Comparison of ENCODE assay signal across 9 cellular contexts in genomic region chr2:44044281-44044720, GRCh38. TPM values are rescaled to one million over a fixed set of nuclear protein-coding genes. Genes with fewer than 3 reads are reported as not detected.
DNase-seq lines count a peak whose midpoint lies in the region; ATAC-seq and TF ChIP-seq lines count a peak whose summit lies in the region.
"Had no signal": no experiment of that assay in that cellular context is flagged by ENCODE, and none has a peak within 500 bp of the region (broad histone marks: within the 10 kb centered on the region; RNA-seq: fewer than 3 reads in every experiment).

No MANE protein-coding gene starts in this region.

- no peak overlapping the region for H3K27ac ChIP-seq in CD4-positive, alpha-beta memory T cell (ENCODE audit: low read depth, low read length)
- no peak overlapping the region for H3K27ac ChIP-seq in colonic mucosa

- H3K9me3 ChIP-seq in CD4-positive, alpha-beta memory T cell (ENCODE audit: control insufficient read depth in 1 of 2, low read length in 2 of 2), result no peaks in the 10 kb centered on the region
- no peaks in the 10 kb centered on the region for H3K9me3 ChIP-seq in colonic mucosa

- peaks cover 6% of the 10 kb centered on the region for H3K4me1 ChIP-seq in CD4-positive, alpha-beta memory T cell (ENCODE audit: insufficient read depth, low read length)
- no peaks in the 10 kb centered on the region for H3K4me1 ChIP-seq in colonic mucosa

- no peak overlapping the region for H3K9ac ChIP-seq in colonic mucosa (ENCODE audit: low read depth in 2 of 2, low read length in 2 of 2)

- no peaks in the 10 kb centered on the region for H3K36me3 ChIP-seq in CD4-positive, alpha-beta memory T cell (ENCODE audit: insufficient read depth, low read length)
- no peaks in the 10 kb centered on the region for H3K36me3 ChIP-seq in colonic mucosa

- CTCF ChIA-PET in CD4-positive, alpha-beta memory T cell (lab: Charles Lee; ENCODE audit: partially characterized antibody), result interaction anchor here (0.6 to 2.0 kb wide), 26 partner anchors 8 to 1415 kb away, joined by 3 to 14 read pairs (median 4); no protein-coding TSS in a partner anchor

- H3K36me3 Mint-ChIP-seq in CD4-positive, alpha-beta memory T cell, result no peaks in the 10 kb centered on the region
- H3K36me3 Mint-ChIP-seq: activated naive CD4-positive, alpha-beta T cell treated with anti-CD3 and anti-CD28 coated beads, Interleukin-2, amount 50 U/mL, for 24 hours had no signal

- WGBS in lower leg skin, 2 donors, result 3 to 5% methylated on average over 10 of the region's 10 CpGs

- peaks cover 0 to 2% of the 10 kb centered on the region in 2 donors for H3K27me3 Mint-ChIP-seq in CD4-positive, alpha-beta memory T cell
- H3K27me3 Mint-ChIP-seq: activated naive CD4-positive, alpha-beta T cell treated with anti-CD3 and anti-CD28 coated beads, Interleukin-2, amount 50 U/mL, for 24 hours had no signal

- H3K4me3 Mint-ChIP-seq in CD4-positive, alpha-beta memory T cell, result peak overlapping the region in 1 of 8 donors; percentile 38
- H3K4me3 Mint-ChIP-seq: activated naive CD4-positive, alpha-beta T cell treated with anti-CD3 and anti-CD28 coated beads, Interleukin-2, amount 50 U/mL, for 24 hours had no signal

- ATAC-seq in GM19438 (IDR thresholded peaks at IDR 0.05; ENCODE audit: low read depth, unreplicated experiment) (peak; percentile 97), HG03520 (IDR thresholded peaks at IDR 0.05; ENCODE audit: unreplicated experiment) (peak; percentile 98)

- no peak for TF ChIP-seq POLR2A in lower leg skin (IDR thresholded peaks at IDR 0.05)

- peak overlapping the region in 1 of 7 donors; percentile 14 for H3K27ac Mint-ChIP-seq in CD4-positive, alpha-beta memory T cell
- H3K27ac Mint-ChIP-seq: activated naive CD4-positive, alpha-beta T cell treated with anti-CD3 and anti-CD28 coated beads, Interleukin-2, amount 50 U/mL, for 24 hours had no signal

- H3K27me3 ChIP-seq in CD4-positive, alpha-beta memory T cell (ENCODE audit: insufficient read depth, low read length), result no peaks in the 10 kb centered on the region
- H3K27me3 ChIP-seq in colonic mucosa, result no peaks in the 10 kb centered on the region

- H3K4me3 ChIP-seq in CD4-positive, alpha-beta memory T cell (ENCODE audit: low read length in 2 of 2), result no peak overlapping the region
- H3K4me3 ChIP-seq in colonic mucosa (no peak overlapping the region), lower leg skin (ENCODE audit: low read depth, poor library complexity, severe bottlenecking) (no peak overlapping the region)

- POLR2A ChIA-PET in CD4-positive, alpha-beta memory T cell (lab: Charles Lee; ENCODE audit: partially characterized antibody), result interaction anchor here (1.1 to 1.6 kb wide), 3 partner anchors 9 to 318 kb away, joined by 3 to 4 read pairs (median 3); partner anchors contain the start of genes CAMKMT, LRPPRC and PREPL

- no peaks in the 10 kb centered on the region for H3K9me3 Mint-ChIP-seq in CD4-positive, alpha-beta memory T cell
- H3K9me3 Mint-ChIP-seq: activated naive CD4-positive, alpha-beta T cell treated with anti-CD3 and anti-CD28 coated beads, Interleukin-2, amount 50 U/mL, for 24 hours had no signal

- peak; percentile 60 to 68 (median 66) for DNase-seq in CD4-positive, alpha-beta memory T cell
- DNase-seq in NCI-H526 (lab: John Stamatoyannopoulos, UW), result peak; percentile 71 to 91
- peak; percentile 91 for DNase-seq in activated CD4-positive, alpha-beta T cell treated with anti-CD3 and anti-CD28 coated beads for 48 hours
- peak; percentile 87 for DNase-seq in colonic mucosa
- DNase-seq in lower leg skin (ENCODE audit: low spot score in 2 of 2), result peak; percentile 65 to 95
- peak; percentile 71 to 81 (median 77) for DNase-seq in stimulated activated CD4-positive, alpha-beta T cell treated with anti-CD3 and anti-CD28 coated beads, TNF-alpha, amount 100 ng/mL, for 48 hours (ENCODE audit: low read depth in 3 of 3)

- TF ChIP-seq CTCF in colonic mucosa (IDR thresholded peaks at IDR 0.05) (peak; percentile 84), lower leg skin (IDR thresholded peaks at IDR 0.05) (peak in 1 of 3 donors; percentile 69)

- intact Hi-C loops in CD4-positive, alpha-beta memory T cell (cut with micrococcal nuclease), result loop anchor here (1.0 kb wide), 2 partner anchors 43 to 299 kb away; no protein-coding TSS in a partner anchor
- intact Hi-C loops in colonic mucosa (cut with DNase I), result loop anchor here (5.0 kb wide), 1 partner anchor 298 kb away; no protein-coding TSS in a partner anchor
- intact Hi-C loops in lower leg skin (cut with DNase I; ENCODE audit: low total_unique reads), result loop anchor here (5.0 kb wide), 1 partner anchor 1208 kb away; no protein-coding TSS in a partner anchor

- H3K4me1 Mint-ChIP-seq in CD4-positive, alpha-beta memory T cell, result peaks cover 0 to 4% (median 2%) of the 10 kb centered on the region in 4 donors

RNA-seq across cellular contexts. Expression of gene LRPPRC, which starts 48.5 kb away (rescaled TPM):
- total RNA-seq in CD4-positive, alpha-beta memory T cell, result 10 to 100 TPM; 61.5 to 65.3 TPM
- 10 to 100 TPM; 41.0 to 43.9 TPM for polyA plus RNA-seq in CD4-positive, alpha-beta memory T cell
- 100 to 1,000 TPM; 106 to 131 TPM for total RNA-seq in colonic mucosa
- 10 to 100 TPM; 39.5 to 51.2 (median 47.8) TPM for total RNA-seq in lower leg skin
